35 cellular contexts compared by ENCODE assay signal in the genomic region with DNA sequence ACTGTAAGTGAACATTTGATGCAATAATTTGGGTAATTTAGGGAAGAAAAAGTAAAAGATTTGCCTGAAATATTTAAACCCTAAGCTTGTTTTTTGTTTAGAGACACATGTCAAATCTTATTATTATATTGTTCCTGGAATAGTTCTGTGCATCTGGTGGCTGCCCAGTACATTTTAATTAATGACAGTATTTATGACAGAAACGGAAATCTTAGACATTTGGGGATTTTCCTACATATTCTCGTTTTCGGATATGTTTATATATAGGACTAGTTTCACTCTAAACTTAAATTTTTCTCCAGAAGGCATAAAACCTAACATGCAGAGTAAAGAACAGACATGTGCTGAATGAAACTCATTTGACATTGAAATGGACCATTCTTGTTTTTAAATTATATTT.
"Had no signal": no experiment of that assay in that cellular context is flagged by ENCODE, and none has a peak within 500 bp of the region (broad histone marks: within the 10 kb centered on the region; RNA-seq: fewer than 3 reads in every experiment).

No MANE protein-coding gene starts in this region.

- ATAC-seq: activated naive CD4-positive, alpha-beta T cell treated with anti-CD3 and anti-CD28 coated beads, Interleukin-2, amount 50 U/mL, for 72 hours; activated T-cell treated with anti-CD3 and anti-CD28 coated beads, Interleukin-2, amount 50 U/mL, for 4 hours; body of pancreas; PC-3 had no signal

- H3K9me3 ChIP-seq: adrenal gland, body of pancreas, breast epithelium, Peyer's patch had no signal

- H3K27ac ChIP-seq: adrenal gland, body of pancreas, breast epithelium, Peyer's patch had no signal

- FAIRE-seq: astrocyte, TTC549 had no signal

- H3K4me1 ChIP-seq: adrenal gland, body of pancreas, breast epithelium, Peyer's patch had no signal

- H3K27me3 ChIP-seq: adrenal gland, body of pancreas, breast epithelium, Peyer's patch had no signal

- DNase-seq: activated B cell treated with CpG ODN at 0.5 μM for 24 hours; activated CD4-positive, alpha-beta memory T cell treated with anti-CD3 and anti-CD28 coated beads for 36 hours; activated CD4-positive, alpha-beta T cell treated with anti-CD3 and anti-CD28 coated beads for 4 hours; activated CD4-positive, alpha-beta T cell treated with anti-CD3 and anti-CD28 coated beads, Interleukin-2, amount 50 U/mL, for 1 hour; activated CD4-positive, CD25-positive, alpha-beta regulatory T cell treated with anti-CD3 and anti-CD28 coated beads, Interleukin-2, amount 50 U/mL, for 72 hours; activated CD8-positive, alpha-beta memory T cell treated with anti-CD3 and anti-CD28 coated beads, Interleukin-2, amount 50 U/mL, for 4 hours; activated gamma-delta T cell treated with Interleukin-2 at 50 U/mL for 16 hours; activated naive CD4-positive, alpha-beta T cell treated with anti-CD3 and anti-CD28 coated beads for 36 hours; activated T-cell treated with anti-CD3 and anti-CD28 coated beads for 4 hours; activated T-cell treated with anti-CD3 and anti-CD28 coated beads, Interleukin-2, amount 50 U/mL, for 4 hours; adrenal gland; body of pancreas; caudate nucleus; cerebellar nuclear complex; cortex of kidney; Karpas-422; NCI-H1048; NCI-H1105 treated with DMSO at 0.1 percent for 48 hours; NCI-H1436; NCI-H1694 treated with DMSO at 0.1 percent for 48 hours; NCI-H2029; NCI-H2171; NCI-H2227 treated with DMSO at 0.1 percent for 48 hours; NCI-H446 treated with DMSO at 0.1 percent for 48 hours; NCI-H524; NCI-H69; NCI-H82; PC-3; Peyer's patch; RPMI8226; SIG-M5 had no signal

- H3K4me3 ChIP-seq: adrenal gland, body of pancreas, breast epithelium, Peyer's patch had no signal

- H3K36me3 ChIP-seq: adrenal gland, breast epithelium, Peyer's patch had no signal
